Comparison of ENCODE assay signal across 1 cellular context in the genomic region with DNA sequence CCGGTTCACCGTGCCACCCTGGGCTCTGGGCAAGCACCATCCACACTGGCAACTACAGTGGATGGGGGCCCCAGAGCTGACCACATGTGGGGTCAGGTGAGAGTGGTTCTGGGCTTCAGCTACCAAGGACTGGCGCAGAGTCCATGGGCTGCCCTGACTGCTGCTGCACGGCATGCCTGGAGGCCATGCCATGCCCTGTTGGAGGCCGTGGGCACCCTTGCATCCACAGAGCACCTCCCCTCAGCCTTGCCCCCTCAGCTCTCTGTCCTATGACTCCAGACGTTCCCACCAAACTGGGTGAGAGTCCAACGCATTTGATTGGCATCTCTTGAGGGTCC.
TF ChIP-seq lines count a peak whose summit lies in the region.

No MANE protein-coding gene starts in this region.

TF ChIP-seq in H1, 55 proteins besides CTCF, POLR2A, EP300 and RAD21:
- no peak for TF ChIP-seq KDM4A (IDR thresholded peaks at IDR 0.05; ENCODE audit: low read depth, low read length, severe bottlenecking)
- no peak for TF ChIP-seq TCF12 (IDR thresholded peaks at IDR 0.05; ENCODE audit: low read depth, low read length)
- TF ChIP-seq CEBPB (IDR thresholded peaks at IDR 0.05; ENCODE audit: low read depth, low read length) = no peak
- TF ChIP-seq CBX5 (IDR thresholded peaks at IDR 0.05; ENCODE audit: low read depth, low read length) = no peak
- no peak for TF ChIP-seq CREB1 (IDR thresholded peaks at IDR 0.05)
- TF ChIP-seq JUN (IDR thresholded peaks at IDR 0.05; ENCODE audit: low read depth, low read length) = no peak
- TF ChIP-seq TAF7 (optimal IDR thresholded peaks at IDR 0.05; ENCODE audit: borderline replicate concordance, low read depth, low read length) = no peak
- no peak for TF ChIP-seq GTF2F1 (IDR thresholded peaks at IDR 0.05; ENCODE audit: borderline replicate concordance, low read depth, low read length)
- no peak for TF ChIP-seq ZNF274 (IDR thresholded peaks at IDR 0.05; ENCODE audit: borderline replicate concordance, extremely low read depth, low read length)
- no peak for TF ChIP-seq SRF (IDR thresholded peaks at IDR 0.05; ENCODE audit: low read depth, low read length)
- TF ChIP-seq KDM5A (IDR thresholded peaks at IDR 0.05; ENCODE audit: low read length) = no peak
- no peak for TF ChIP-seq CHD1 (IDR thresholded peaks at IDR 0.05; ENCODE audit: low read depth, low read length)
- no peak for TF ChIP-seq RFX5 (IDR thresholded peaks at IDR 0.05; ENCODE audit: borderline replicate concordance, low read depth, low read length)
- no peak for TF ChIP-seq BRCA1 (IDR thresholded peaks at IDR 0.05; ENCODE audit: low read depth, low read length)
- TF ChIP-seq RBBP5 (IDR thresholded peaks at IDR 0.05; ENCODE audit: borderline replicate concordance, low read depth, low read length) = no peak
- TF ChIP-seq ASH2L (IDR thresholded peaks at IDR 0.05; ENCODE audit: low read length) = no peak
- no peak for TF ChIP-seq BCL11A (IDR thresholded peaks at IDR 0.05; ENCODE audit: low read depth in 2 of 2, low read length in 2 of 2)
- TF ChIP-seq, protein P1, sequence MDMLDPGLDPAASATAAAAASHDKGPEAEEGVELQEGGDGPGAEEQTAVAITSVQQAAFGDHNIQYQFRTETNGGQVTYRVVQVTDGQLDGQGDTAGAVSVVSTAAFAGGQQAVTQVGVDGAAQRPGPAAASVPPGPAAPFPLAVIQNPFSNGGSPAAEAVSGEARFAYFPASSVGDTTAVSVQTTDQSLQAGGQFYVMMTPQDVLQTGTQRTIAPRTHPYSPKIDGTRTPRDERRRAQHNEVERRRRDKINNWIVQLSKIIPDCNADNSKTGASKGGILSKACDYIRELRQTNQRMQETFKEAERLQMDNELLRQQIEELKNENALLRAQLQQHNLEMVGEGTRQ (IDR thresholded peaks at IDR 0.05; ENCODE audit: low read length) = no peak
- TF ChIP-seq RNF2 (IDR thresholded peaks at IDR 0.05; ENCODE audit: borderline replicate concordance, low read depth, low read length, missing control alignments, poor library complexity, severe bottlenecking) = no peak
- no peak for TF ChIP-seq KDM1A (IDR thresholded peaks at IDR 0.05; ENCODE audit: borderline replicate concordance, low read length)
